In the genomic region with DNA sequence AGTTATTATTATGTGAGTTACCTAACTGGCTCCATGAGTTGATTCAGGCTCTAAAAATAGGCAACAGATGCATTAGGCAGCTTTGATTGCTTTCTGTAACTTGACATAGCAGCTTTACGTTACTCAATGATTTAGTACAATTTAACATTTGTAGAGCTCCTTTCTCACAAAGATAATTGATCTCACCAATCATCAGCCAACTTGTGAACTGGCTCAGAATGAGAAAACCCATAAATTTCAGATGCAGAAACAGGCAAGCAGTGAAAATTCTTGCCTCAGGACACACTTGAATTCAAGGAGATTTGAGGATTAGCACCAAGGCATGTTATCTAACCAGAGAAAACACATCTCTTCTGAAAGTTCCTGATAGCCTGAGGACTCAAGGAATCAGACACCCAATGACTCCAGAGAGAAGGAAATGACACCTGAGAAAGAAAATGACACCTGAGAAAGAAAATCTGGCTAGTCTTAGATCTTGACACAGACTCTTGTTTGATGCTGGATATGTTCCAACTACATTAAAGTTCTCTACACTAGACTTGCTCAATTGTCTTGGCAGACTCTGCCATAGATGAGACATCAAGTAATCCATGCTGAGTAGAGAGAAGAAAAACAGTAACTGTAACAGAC, we compare ENCODE assay signal across 10 cellular contexts.
A peak's percentile ranks its signal among the peaks of the same experiment; 100 is the strongest.
DNase-seq lines count a peak whose midpoint lies in the region; ATAC-seq and TF ChIP-seq lines count a peak whose summit lies in the region.
"Had no signal": no experiment of that assay in that cellular context is flagged by ENCODE, and none has a peak within 500 bp of the region (broad histone marks: within the 10 kb centered on the region; RNA-seq: fewer than 3 reads in every experiment).

No MANE protein-coding gene starts in this region.

- H3K27ac Mint-ChIP-seq in activated naive CD8-positive, alpha-beta T cell treated with anti-CD3 and anti-CD28 coated beads, Interleukin-2, amount 10 ng/mL, durations not matched to agents 7 days and 5 days: peak overlapping the region; percentile 85

- H3K4me3 Mint-ChIP-seq in activated naive CD8-positive, alpha-beta T cell treated with anti-CD3 and anti-CD28 coated beads, Interleukin-2, amount 10 ng/mL, durations not matched to agents 7 days and 5 days: peak overlapping the region; percentile 28

- peaks cover 38% of the 10 kb centered on the region for H3K4me1 Mint-ChIP-seq in activated naive CD8-positive, alpha-beta T cell treated with anti-CD3 and anti-CD28 coated beads, Interleukin-2, amount 10 ng/mL, durations not matched to agents 7 days and 5 days

- POLR2A ChIA-PET in activated naive CD8-positive, alpha-beta T cell treated with anti-CD3 and anti-CD28 coated beads, Interleukin-2, amount 10 ng/mL, durations not matched to agents 7 days and 5 days (lab: Charles Lee): interaction anchor here (0.6 to 2.4 kb wide), 5 partner anchors 7 to 315 kb away, joined by 3 to 9 read pairs (median 3); a partner anchor contains a TSS

- intact Hi-C loops in dorsolateral prefrontal cortex (cut with DNase I): no loop called here

- H3K27me3 ChIP-seq in dorsolateral prefrontal cortex: no peaks in the 10 kb centered on the region

- no peak overlapping the region for H3K4me3 ChIP-seq in dorsolateral prefrontal cortex

- H3K36me3 Mint-ChIP-seq in activated naive CD8-positive, alpha-beta T cell treated with anti-CD3 and anti-CD28 coated beads, Interleukin-2, amount 10 ng/mL, durations not matched to agents 7 days and 5 days: peaks cover 54% of the 10 kb centered on the region

- no peak for TF ChIP-seq CTCF in dorsolateral prefrontal cortex (IDR thresholded peaks at IDR 0.05 in 54 of 56, conservative IDR thresholded peaks at IDR 0.05 in 2 of 56; ENCODE audit: low read depth in 1 of 56, partially characterized antibody in 56 of 56)

- peak; percentile 43 for ATAC-seq in HG03159 (IDR thresholded peaks at IDR 0.05; ENCODE audit: unreplicated experiment)
- ATAC-seq in activated naive CD8-positive, alpha-beta T cell treated with anti-CD3 and anti-CD28 coated beads, Interleukin-2, amount 10 ng/mL, durations not matched to agents 7 days and 5 days (ENCODE audit: low read depth): peak; percentile 28

- H3K27me3 Mint-ChIP-seq in activated naive CD8-positive, alpha-beta T cell treated with anti-CD3 and anti-CD28 coated beads, Interleukin-2, amount 10 ng/mL, durations not matched to agents 7 days and 5 days: no peaks in the 10 kb centered on the region

- peaks cover 7% of the 10 kb centered on the region for H3K9me3 Mint-ChIP-seq in activated naive CD8-positive, alpha-beta T cell treated with anti-CD3 and anti-CD28 coated beads, Interleukin-2, amount 10 ng/mL, durations not matched to agents 7 days and 5 days

- no peak overlapping the region for H3K27ac ChIP-seq in dorsolateral prefrontal cortex
- H3K27ac ChIP-seq: WERI-Rb-1 had no signal

- peak; percentile 43 for DNase-seq in NCI-H1436 (lab: John Stamatoyannopoulos, UW)
- no peak for DNase-seq in NCI-H1436 treated with DMSO at 0.1 percent for 48 hours (lab: John Stamatoyannopoulos, UW)
- no peak for DNase-seq in activated naive CD8-positive, alpha-beta T cell treated with anti-CD3 and anti-CD28 coated beads, Interleukin-2, amount 10 ng/mL, durations not matched to agents 7 days and 5 days
- DNase-seq in non-pigmented ciliary epithelial cell (ENCODE audit: low read depth): peak; percentile 34
- DNase-seq in dorsolateral prefrontal cortex: no peak
- no peak for DNase-seq in germinal center (ENCODE audit: low spot score)
- no peak for DNase-seq in GDM1 (lab: John Stamatoyannopoulos, UW)
- DNase-seq: stimulated activated CD4-positive, alpha-beta T cell treated with anti-CD3 and anti-CD28 coated beads, Interleukin-4, amount 100 ng/mL, for 4 hours; WERI-Rb-1 had no signal

Comparison
In these comparisons a context has a peak if more than half of its experiments do, and no peak if none do; other contexts are left out.
1. DNase-seq: peak in NCI-H1436 (single experiment) and non-pigmented ciliary epithelial cell (single experiment); none in NCI-H1436 treated with DMSO at 0.1 percent for 48 hours (single experiment), activated naive CD8-positive, alpha-beta T cell treated with anti-CD3 and anti-CD28 coated beads, Interleukin-2, amount 10 ng/mL, durations not matched to agents 7 days and 5 days (single experiment), dorsolateral prefrontal cortex (0 of 10), germinal center (single experiment) and GDM1 (single experiment).